In genomic region chr15:75065851-75066509, GRCh38 we compare ENCODE assay signal across 10 cellular contexts. TPM values are rescaled to one million over a fixed set of nuclear protein-coding genes. Genes with fewer than 3 reads are reported as not detected.
A peak's percentile ranks its signal among the peaks of the same experiment; 100 is the strongest.
DNase-seq lines count a peak whose midpoint lies in the region; ATAC-seq and TF ChIP-seq lines count a peak whose summit lies in the region.
"Had no signal": no experiment of that assay in that cellular context is flagged by ENCODE, and none has a peak within 500 bp of the region (broad histone marks: within the 10 kb centered on the region; RNA-seq: fewer than 3 reads in every experiment).

No MANE protein-coding gene starts in this region.

- no peak overlapping the region for H3K9ac ChIP-seq in mammary epithelial cell (ENCODE audit: insufficient read depth, low read length)

- H3K4me3 ChIP-seq in mammary epithelial cell (replicated peaks in 1 of 3; ENCODE audit: insufficient read depth in 1 of 3, low read depth in 2 of 3, low read length in 3 of 3) (no peak overlapping the region), breast epithelium (no peak overlapping the region), tibial artery (no peak overlapping the region)
- H3K4me3 ChIP-seq: spleen had no signal

- TF ChIP-seq CTCF in mammary epithelial cell (conservative IDR thresholded peaks at IDR 0.05 in 1 of 2, IDR thresholded peaks at IDR 0.05 in 1 of 2; ENCODE audit: extremely low read depth in 1 of 2, insufficient read depth in 1 of 2, low read depth in 1 of 2, low read length in 2 of 2) (no peak), breast epithelium (IDR thresholded peaks at IDR 0.05) (no peak), tibial artery (IDR thresholded peaks at IDR 0.05) (no peak)

- H3K4me2 ChIP-seq in mammary epithelial cell (ENCODE audit: insufficient read depth, low read depth, low read length) = peak overlapping the region; percentile 4

- peak overlapping the region; percentile 9 for H3K27ac ChIP-seq in mammary epithelial cell (ENCODE audit: insufficient read depth, low read depth, low read length)
- H3K27ac ChIP-seq in breast epithelium = no peak overlapping the region
- H3K27ac ChIP-seq in tibial artery = peak overlapping the region; percentile 77 to 83

- H3K27me3 ChIP-seq in mammary epithelial cell (ENCODE audit: insufficient read depth, low read length) (no peaks in the 10 kb centered on the region), breast epithelium (no peaks in the 10 kb centered on the region), tibial artery (no peaks in the 10 kb centered on the region)
- H3K27me3 ChIP-seq: BE2C, spleen had no signal

- H3K36me3 ChIP-seq in mammary epithelial cell (ENCODE audit: insufficient read depth, low read length) = no peaks in the 10 kb centered on the region
- H3K36me3 ChIP-seq in breast epithelium = no peaks in the 10 kb centered on the region
- no peaks in the 10 kb centered on the region for H3K36me3 ChIP-seq in tibial artery
- H3K36me3 ChIP-seq: BE2C, spleen had no signal

- in situ Hi-C loops in mammary epithelial cell (cut with MboI; ENCODE audit: low sequenced_read_pairs in 2 of 2) = no loop called here

- no peak for DNase-seq in mammary epithelial cell
- DNase-seq in breast epithelium (ENCODE audit: low spot score in 2 of 2) = no peak
- DNase-seq in RPMI8226 = peak; percentile 72
- DNase-seq in erythroblast (lab: John Stamatoyannopoulos, UW) = peak; percentile 57 to 62
- no peak for DNase-seq in tibial artery
- no peak for DNase-seq in left lobe of liver (ENCODE audit: low spot score)
- no peak for DNase-seq in C1 segment of cervical spinal cord (lab: John Stamatoyannopoulos, UW)
- DNase-seq in LoVo (ENCODE audit: low spot score) = no peak
- DNase-seq: BE2C, spleen had no signal

- H3K4me1 ChIP-seq in mammary epithelial cell (ENCODE audit: insufficient read depth, low read length) (peaks cover 34% of the 10 kb centered on the region), breast epithelium (no peaks in the 10 kb centered on the region), tibial artery (peaks cover 0 to 41% (median 31%) of the 10 kb centered on the region in 4 donors)
- H3K4me1 ChIP-seq: BE2C had no signal

- BruUV-seq in mammary epithelial cell (replicated peaks; lab: Mats Ljungman, UMichigan) = no TSS peak

- no peaks in the 10 kb centered on the region for H4K20me1 ChIP-seq in mammary epithelial cell (ENCODE audit: insufficient read depth, low read length)

- ATAC-seq in left lobe of liver = no peak

- no peaks in the 10 kb centered on the region for H3K9me3 ChIP-seq in mammary epithelial cell (replicated peaks; ENCODE audit: insufficient read depth, low read length)
- no peaks in the 10 kb centered on the region for H3K9me3 ChIP-seq in breast epithelium
- H3K9me3 ChIP-seq in tibial artery = no peaks in the 10 kb centered on the region
- H3K9me3 ChIP-seq: BE2C had no signal

- intact Hi-C loops in mammary epithelial cell (cut with micrococcal nuclease) (no loop called here), breast epithelium (cut with DNase I; ENCODE audit: low total_unique reads) (no loop called here), tibial artery (cut with DNase I; ENCODE audit: low total_unique reads) (no loop called here)

- no peak overlapping the region for H2AFZ ChIP-seq in mammary epithelial cell (ENCODE audit: low read depth, low read length)

- dilution Hi-C loops in mammary epithelial cell (cut with HindIII; ENCODE audit: low sequenced_read_pairs) = no loop called here

- TF ChIP-seq POLR2A in breast epithelium (IDR thresholded peaks at IDR 0.05) (no peak), erythroblast (IDR thresholded peaks at IDR 0.05; ENCODE audit: low read length) (no peak)

- CTCF ChIA-PET in mammary epithelial cell (lab: Charles Lee; ENCODE audit: low non-redundant PET) = no interaction called here

- H3K79me2 ChIP-seq in mammary epithelial cell (ENCODE audit: insufficient read depth, low read length) = no peaks in the 10 kb centered on the region

- 60% methylated on average over 6 of the region's 6 CpGs for WGBS in mammary epithelial cell (ENCODE audit: low coverage, missing lambda C conversion rate)

RNA-seq across cellular contexts. Expression of gene PPCDC, which starts 42.6 kb away (rescaled TPM):
- total RNA-seq in mammary epithelial cell (10 to 100 TPM in 1 of 2 donors, 1 to 10 TPM in 1; 8.2 to 20.9 TPM), breast epithelium (10 to 100 TPM; 17.3 to 19.0 (median 18.9) TPM), left lobe of liver (5.4 TPM)
- 23.0 TPM for polyA plus RNA-seq in mammary epithelial cell
- 11.3 TPM for polyA minus RNA-seq in mammary epithelial cell

Comparison
In these comparisons a context has a peak if more than half of its experiments do, and no peak if none do; other contexts are left out.
1. H3K27ac ChIP-seq: peak in mammary epithelial cell (single experiment) and tibial artery (2 of 2); none in breast epithelium (0 of 2).
2. DNase-seq: peak in RPMI8226 (single experiment) and erythroblast (2 of 2); none in mammary epithelial cell (single experiment), breast epithelium (0 of 2), tibial artery (0 of 2), left lobe of liver (single experiment), C1 segment of cervical spinal cord (0 of 14) and LoVo (single experiment).